12 cellular contexts compared by ENCODE assay signal in the genomic region with DNA sequence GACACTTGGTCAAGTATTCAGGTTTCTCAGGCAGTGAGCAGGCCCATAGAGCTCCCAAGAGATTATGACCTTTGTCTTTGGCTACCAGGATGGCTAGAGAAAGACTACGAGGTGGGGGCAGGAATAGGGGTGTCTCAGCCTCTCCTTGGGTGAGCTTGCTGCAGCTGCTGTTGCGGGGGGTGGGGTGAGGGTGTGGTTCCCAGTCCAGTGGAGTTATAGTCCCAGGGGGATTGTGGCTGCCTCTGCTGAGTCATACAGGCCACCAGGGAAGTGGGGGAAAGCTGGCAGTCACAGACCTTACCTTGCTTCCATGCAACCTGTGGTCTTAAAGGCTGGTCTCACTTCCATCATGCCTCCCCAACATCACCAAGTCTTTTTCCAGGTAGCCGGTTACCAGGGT. TPM values are rescaled to one million over a fixed set of nuclear protein-coding genes. Genes with fewer than 3 reads are reported as not detected.
DNase-seq lines count a peak whose midpoint lies in the region; ATAC-seq and TF ChIP-seq lines count a peak whose summit lies in the region.
"Had no signal": no experiment of that assay in that cellular context is flagged by ENCODE, and none has a peak within 500 bp of the region (broad histone marks: within the 10 kb centered on the region; RNA-seq: fewer than 3 reads in every experiment).

No MANE protein-coding gene starts in this region.

- no peaks in the 10 kb centered on the region for H3K27me3 ChIP-seq in right lobe of liver
- H3K27me3 ChIP-seq: thyroid gland had no signal

- H3K36me3 ChIP-seq in right lobe of liver, result no peaks in the 10 kb centered on the region
- H3K36me3 ChIP-seq: thyroid gland had no signal

- no peak overlapping the region for H3K4me3 Mint-ChIP-seq in HFFc6
- no peak overlapping the region for H3K4me3 Mint-ChIP-seq in nephron progenitor cell
- no peak overlapping the region for H3K4me3 Mint-ChIP-seq in CD14-positive monocyte

- H3K4me1 ChIP-seq in right lobe of liver, result no peaks in the 10 kb centered on the region

- H3K4me3 ChIP-seq in right lobe of liver, result no peak overlapping the region
- H3K4me3 ChIP-seq: coronary artery, smooth muscle cell, thyroid gland had no signal

- TF ChIP-seq CTCF in HFFc6 (IDR thresholded peaks at IDR 0.05) (no peak), nephron progenitor cell (IDR thresholded peaks at IDR 0.05) (no peak), CD14-positive monocyte (IDR thresholded peaks at IDR 0.05) (no peak), right lobe of liver (IDR thresholded peaks at IDR 0.05) (no peak)

- H3K27me3 Mint-ChIP-seq in HFFc6 (ENCODE audit: insufficient read depth), result no peaks in the 10 kb centered on the region
- peaks cover 6% of the 10 kb centered on the region for H3K27me3 Mint-ChIP-seq in nephron progenitor cell (ENCODE audit: low read depth, poor library complexity)
- peaks cover 0 to 3% (median 0%) of the 10 kb centered on the region in 3 donors for H3K27me3 Mint-ChIP-seq in CD14-positive monocyte (ENCODE audit: low read depth in 3 of 3)

- no peak for TF ChIP-seq POLR2A in right lobe of liver (IDR thresholded peaks at IDR 0.05)

- H3K9me3 ChIP-seq in right lobe of liver, result no peaks in the 10 kb centered on the region
- H3K9me3 ChIP-seq: thyroid gland had no signal

- ATAC-seq in GM18868 (IDR thresholded peaks at IDR 0.05; ENCODE audit: unreplicated experiment) (peak; percentile 71), right lobe of liver (no peak)

- no peak overlapping the region for H3K27ac ChIP-seq in right lobe of liver
- H3K27ac ChIP-seq: coronary artery, thyroid gland had no signal

- H3K27ac Mint-ChIP-seq in HFFc6 (peak overlapping the region; percentile 97), nephron progenitor cell (peak overlapping the region; percentile 51), CD14-positive monocyte (peak overlapping the region in 2 of 7 donors; percentile 50 to 54)

- H3K4me1 Mint-ChIP-seq in HFFc6 (ENCODE audit: low read depth), result peaks cover 86% of the 10 kb centered on the region
- peaks cover 5% of the 10 kb centered on the region for H3K4me1 Mint-ChIP-seq in nephron progenitor cell
- peaks cover 8% of the 10 kb centered on the region for H3K4me1 Mint-ChIP-seq in CD14-positive monocyte

- H3K36me3 Mint-ChIP-seq in HFFc6 (ENCODE audit: low read depth), result peaks cover 38% of the 10 kb centered on the region
- H3K36me3 Mint-ChIP-seq in nephron progenitor cell (ENCODE audit: low read depth), result peaks cover 55% of the 10 kb centered on the region
- H3K36me3 Mint-ChIP-seq in CD14-positive monocyte, result peaks cover 4 to 23% of the 10 kb centered on the region in 2 donors

- intact Hi-C loops in CD14-positive monocyte (cut with micrococcal nuclease), result no loop called here
- intact Hi-C loops in right lobe of liver (cut with DNase I), result no loop called here

- peaks cover 17% of the 10 kb centered on the region for H3K9me3 Mint-ChIP-seq in HFFc6
- H3K9me3 Mint-ChIP-seq in nephron progenitor cell, result peaks cover 48% of the 10 kb centered on the region
- peaks cover 11 to 21% (median 17%) of the 10 kb centered on the region in 7 donors for H3K9me3 Mint-ChIP-seq in CD14-positive monocyte

- 100% methylated on average over 1 of the region's 3 CpGs for WGBS in right lobe of liver (ENCODE audit: insufficient coverage, low coverage, low lambda C conversion rate, missing lambda C conversion rate)

- DNase-seq in HFFc6, result no peak
- DNase-seq in NAMALWA (ENCODE audit: low spot score), result peak; percentile 23
- DNase-seq in nephron progenitor cell, result no peak
- no peak for DNase-seq in NCI-H524 (lab: John Stamatoyannopoulos, UW)
- DNase-seq in CD14-positive monocyte (ENCODE audit: low spot score), result no peak
- no peak for DNase-seq in right lobe of liver
- DNase-seq: islet precursor cell, NCI-H2227 treated with DMSO at 0.1 percent for 48 hours, thyroid gland had no signal

RNA-seq across cellular contexts. Expression of a gene that starts 31.7 kb away (rescaled TPM):
- total RNA-seq in HFFc6 (2021; fragmentation: NEBNext Ultra II Directional; extraction: Animal tissue kit (Norgen Biotek cat#: 25700)), result 100 to 1,000 TPM; 101 to 124 (median 112) TPM
- polyA plus RNA-seq in CD14-positive monocyte, result 10 to 100 TPM; 11.7 to 12.2 TPM
- total RNA-seq in right lobe of liver, result 10 to 100 TPM; 19.2 to 44.0 (median 27.5) TPM
